10 cellular contexts compared by ENCODE assay signal in the genomic region with DNA sequence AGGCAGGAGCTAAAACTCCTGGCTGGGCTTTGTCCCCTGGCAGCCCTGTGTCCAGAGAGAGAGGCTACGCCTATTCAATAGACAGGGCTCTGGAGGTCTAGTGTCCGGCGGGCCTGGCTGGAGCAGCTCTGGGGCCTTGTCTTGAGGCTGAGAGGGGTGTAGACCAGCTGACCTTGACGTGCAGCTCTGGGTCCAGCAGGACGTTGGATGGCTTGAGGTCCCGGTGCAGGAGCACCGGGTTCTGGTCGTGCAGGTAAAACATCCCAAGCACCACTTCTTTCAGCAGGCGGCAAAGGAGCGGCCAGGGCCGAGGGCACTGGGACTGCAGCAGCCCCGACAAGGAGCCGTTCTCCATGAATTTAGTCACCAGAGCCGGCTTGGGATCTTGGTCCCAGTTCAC. TPM values are rescaled to one million over a fixed set of nuclear protein-coding genes. Genes with fewer than 3 reads are reported as not detected.
DNase-seq lines count a peak whose midpoint lies in the region; ATAC-seq, FAIRE-seq and TF ChIP-seq lines count a peak whose summit lies in the region.
"Had no signal": no experiment of that assay in that cellular context is flagged by ENCODE, and none has a peak within 500 bp of the region (broad histone marks: within the 10 kb centered on the region; RNA-seq: fewer than 3 reads in every experiment).

No MANE protein-coding gene starts in this region.

- no peak for TF ChIP-seq CTCF in WERI-Rb-1 (IDR thresholded peaks at IDR 0.05; ENCODE audit: low read depth, low read length)
- no peak for TF ChIP-seq CTCF in spleen (IDR thresholded peaks at IDR 0.05 in 8 of 11, conservative IDR thresholded peaks at IDR 0.05 in 3 of 11)
- TF ChIP-seq CTCF in body of pancreas (IDR thresholded peaks at IDR 0.05): no peak

- H3K27me3 ChIP-seq in WERI-Rb-1 (ENCODE audit: insufficient read depth, low read depth, severe bottlenecking) (no peaks in the 10 kb centered on the region), spleen (replicated peaks in 1 of 7) (peaks cover 0 to 17% (median 10%) of the 10 kb centered on the region in 7 donors), body of pancreas (peaks cover 4 to 5% of the 10 kb centered on the region in 2 donors)
- H3K27me3 ChIP-seq: MG63 had no signal

- H3K9me3 ChIP-seq in WERI-Rb-1 (ENCODE audit: severe bottlenecking) (no peaks in the 10 kb centered on the region), iPS-18c (ENCODE audit: control insufficient read depth, insufficient read depth, low read length) (no peaks in the 10 kb centered on the region), spleen (no peaks in the 10 kb centered on the region), body of pancreas (no peaks in the 10 kb centered on the region)
- H3K9me3 ChIP-seq: MG63 had no signal

- intact Hi-C loops in spleen (cut with DNase I; ENCODE audit: low total_unique reads): loop anchor here (5.0 kb wide), 1 partner anchor 93 kb away; no protein-coding TSS in a partner anchor
- intact Hi-C loops in body of pancreas (cut with DNase I): loop anchor here (10.0 kb wide), 1 partner anchor 96 kb away; no protein-coding TSS in a partner anchor

- no peak for DNase-seq in GM12891 (ENCODE audit: insufficient read length, low spot score)
- DNase-seq in WERI-Rb-1: no peak
- no peak for DNase-seq in spleen
- no peak for DNase-seq in activated CD4-positive, CD25-positive, alpha-beta regulatory T cell treated with anti-CD3 and anti-CD28 coated beads, Interleukin-2, amount 50 U/mL, for 72 hours
- DNase-seq in body of pancreas: no peak
- DNase-seq in NCI-H510A (lab: John Stamatoyannopoulos, UW): no peak
- DNase-seq: MG63 had no signal

- WGBS in spleen, 5 donors: 46 to 97% (median 80%) methylated on average over 3 to 14 of the region's 14 CpGs
- WGBS in body of pancreas, 2 donors: 67 to 72% methylated on average over 13 to 14 of the region's 14 CpGs

- no peak for ATAC-seq in body of pancreas

- peak; percentile 45 for FAIRE-seq in GM12891 (lab: Jason Lieb, UNC)

- peak overlapping the region; percentile 61; the same call in 1 of the 2 replicates for H3K27ac ChIP-seq in WERI-Rb-1
- H3K27ac ChIP-seq in spleen: peak overlapping the region in 3 of 8 donors; percentile 89 to 93 (median 90)
- H3K27ac ChIP-seq in body of pancreas: no peak overlapping the region
- H3K27ac ChIP-seq: cardiac muscle cell had no signal

- H3K4me1 ChIP-seq in spleen (peaks cover 35 to 67% (median 51%) of the 10 kb centered on the region in 6 donors), body of pancreas (peaks cover 34% of the 10 kb centered on the region)

- H3K4me3 ChIP-seq in WERI-Rb-1 (ENCODE audit: low read depth, low read length) (no peak overlapping the region), iPS-18c (ENCODE audit: insufficient read depth, low read depth, low read length) (peak overlapping the region; percentile 58; the same call in 1 of the 2 replicates), spleen (peak overlapping the region; percentile 41 to 83 (median 52)), body of pancreas (no peak overlapping the region)
- H3K4me3 ChIP-seq: MG63 had no signal

- no peaks in the 10 kb centered on the region for H3K36me3 ChIP-seq in WERI-Rb-1
- H3K36me3 ChIP-seq in spleen: peaks cover 0 to 34% (median 8%) of the 10 kb centered on the region in 6 donors
- H3K36me3 ChIP-seq in body of pancreas (replicated peaks in 1 of 2; ENCODE audit: insufficient read depth in 1 of 2, low read depth in 2 of 2): no peaks in the 10 kb centered on the region
- H3K36me3 ChIP-seq: cardiac muscle cell, MG63 had no signal

- TF ChIP-seq POLR2A in GM12891 (IDR thresholded peaks at IDR 0.05; ENCODE audit: low read depth, low read length): no peak
- no peak for TF ChIP-seq POLR2A in spleen (IDR thresholded peaks at IDR 0.05)
- TF ChIP-seq POLR2A in body of pancreas (IDR thresholded peaks at IDR 0.05): no peak

TF ChIP-seq in GM12891, 5 proteins besides CTCF, POLR2A, EP300 and RAD21:
- TF ChIP-seq TAF1 (IDR thresholded peaks at IDR 0.05; ENCODE audit: low read depth, low read length): no peak
- TF ChIP-seq PAX5 (IDR thresholded peaks at IDR 0.05; ENCODE audit: insufficient read depth, low read length, severe bottlenecking): no peak
- TF ChIP-seq SPI1 (IDR thresholded peaks at IDR 0.05; ENCODE audit: low read depth, low read length): no peak
- TF ChIP-seq POU2F2 (IDR thresholded peaks at IDR 0.05; ENCODE audit: low read depth, low read length): no peak
- TF ChIP-seq POLR2AphosphoS5 (IDR thresholded peaks at IDR 0.05; ENCODE audit: low read depth, low read length): no peak
TF ChIP-seq in GM12891: peak in this region for 0.

RNA-seq across cellular contexts. Expression of gene RIPK3, which starts 0.9 kb away (rescaled TPM):
- polyA plus RNA-seq in GM12891 (2012; ENCODE audit: low read depth, missing spikeins): 4.7 TPM
- 10 to 100 TPM; 24.8 to 42.4 (median 32.6) TPM for total RNA-seq in spleen
- polyA plus RNA-seq in spleen: 10 to 100 TPM; 14.0 to 18.4 (median 14.7) TPM
- total RNA-seq in body of pancreas: 1 to 10 TPM; 6.0 to 9.9 TPM
- total RNA-seq: G401 had no signal
- polyA plus RNA-seq: cardiac muscle cell had no signal

RNA-seq across cellular contexts. Expression of gene ADCY4, which starts 4.0 kb away (rescaled TPM):
- 0.30 TPM for polyA plus RNA-seq in GM12891 (2012; ENCODE audit: low read depth, missing spikeins)
- total RNA-seq in spleen (100 to 1,000 TPM in 1 of 7 donors, 10 to 100 TPM in 6; 34.4 to 114 (median 68.7) TPM), body of pancreas (10 to 100 TPM; 10.6 to 14.8 TPM)
- polyA plus RNA-seq in spleen: 10 to 100 TPM; 13.0 to 53.5 (median 34.0) TPM
- total RNA-seq: G401 had no signal
- polyA plus RNA-seq: cardiac muscle cell had no signal

RNA-seq across cellular contexts. Expression of gene LTB4R, which starts 27.5 kb away (rescaled TPM):
- 5.5 TPM for polyA plus RNA-seq in GM12891 (2012; ENCODE audit: low read depth, missing spikeins)
- total RNA-seq in spleen (10 to 100 TPM; 20.9 to 50.4 (median 35.8) TPM), body of pancreas (1 to 10 TPM; 3.6 to 9.1 TPM)
- 10 to 100 TPM; 13.9 to 28.6 (median 28.6) TPM for polyA plus RNA-seq in spleen

RNA-seq across cellular contexts. Expression of gene LTB4R2, which starts 28.9 kb away (rescaled TPM):
- polyA plus RNA-seq in GM12891 (2012; ENCODE audit: low read depth, missing spikeins): 2.9 TPM
- total RNA-seq in spleen (10 to 100 TPM in 6 of 7 donors, 1 to 10 TPM in 1; 9.2 to 32.3 (median 18.1) TPM), body of pancreas (10 to 100 TPM; 10.9 to 31.3 TPM)
- polyA plus RNA-seq in spleen: 1 to 10 TPM in 2 of 3 donors, under 1 TPM in 1; 0.83 to 4.0 (median 1.3) TPM

RNA-seq across cellular contexts. Expression of gene NFATC4, which starts 29.1 kb away (rescaled TPM):
- 28.6 TPM for polyA plus RNA-seq in GM12891 (2012; ENCODE audit: low read depth, missing spikeins)
- total RNA-seq in spleen (10 to 100 TPM; 10.7 to 29.2 (median 20.2) TPM), body of pancreas (10 to 100 TPM; 11.9 to 19.8 TPM)
- 100 to 1,000 TPM in 1 of 3 donors, 10 to 100 TPM in 2; 51.1 to 145 (median 99.9) TPM for polyA plus RNA-seq in spleen

Comparison
In these comparisons a context has a peak if more than half of its experiments do, and no peak if none do; other contexts are left out.
1. H3K4me3 ChIP-seq: peak in iPS-18c (single experiment) and spleen (8 of 8); none in WERI-Rb-1 (single experiment) and body of pancreas (0 of 2).